In genomic region chr10:98460837-98461499, GRCh38 we compare ENCODE assay signal across 3 cellular contexts.
TF ChIP-seq lines count a peak whose summit lies in the region.

No MANE protein-coding gene starts in this region.

TF ChIP-seq in IMR-90, 13 proteins besides CTCF, POLR2A, EP300 and RAD21 (continued from another document):
- TF ChIP-seq, protein P1, sequence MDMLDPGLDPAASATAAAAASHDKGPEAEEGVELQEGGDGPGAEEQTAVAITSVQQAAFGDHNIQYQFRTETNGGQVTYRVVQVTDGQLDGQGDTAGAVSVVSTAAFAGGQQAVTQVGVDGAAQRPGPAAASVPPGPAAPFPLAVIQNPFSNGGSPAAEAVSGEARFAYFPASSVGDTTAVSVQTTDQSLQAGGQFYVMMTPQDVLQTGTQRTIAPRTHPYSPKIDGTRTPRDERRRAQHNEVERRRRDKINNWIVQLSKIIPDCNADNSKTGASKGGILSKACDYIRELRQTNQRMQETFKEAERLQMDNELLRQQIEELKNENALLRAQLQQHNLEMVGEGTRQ (IDR thresholded peaks at IDR 0.05; ENCODE audit: low read depth, low read length), result no peak
- no peak for TF ChIP-seq MXI1 (IDR thresholded peaks at IDR 0.05; ENCODE audit: borderline replicate concordance, low read depth, low read length)
- peak; percentile 99 for TF ChIP-seq FOS (IDR thresholded peaks at IDR 0.05; ENCODE audit: low read depth, low read length)
- peak; percentile 98 for TF ChIP-seq CEBPB (IDR thresholded peaks at IDR 0.05; ENCODE audit: low read depth, low read length)
- TF ChIP-seq MAZ (IDR thresholded peaks at IDR 0.05; ENCODE audit: borderline replicate concordance, low read depth, low read length), result peak; percentile 43; the same call in 1 of the 2 replicates
- TF ChIP-seq, protein P2, sequence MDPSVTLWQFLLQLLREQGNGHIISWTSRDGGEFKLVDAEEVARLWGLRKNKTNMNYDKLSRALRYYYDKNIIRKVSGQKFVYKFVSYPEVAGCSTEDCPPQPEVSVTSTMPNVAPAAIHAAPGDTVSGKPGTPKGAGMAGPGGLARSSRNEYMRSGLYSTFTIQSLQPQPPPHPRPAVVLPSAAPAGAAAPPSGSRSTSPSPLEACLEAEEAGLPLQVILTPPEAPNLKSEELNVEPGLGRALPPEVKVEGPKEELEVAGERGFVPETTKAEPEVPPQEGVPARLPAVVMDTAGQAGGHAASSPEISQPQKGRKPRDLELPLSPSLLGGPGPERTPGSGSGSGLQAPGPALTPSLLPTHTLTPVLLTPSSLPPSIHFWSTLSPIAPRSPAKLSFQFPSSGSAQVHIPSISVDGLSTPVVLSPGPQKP (IDR thresholded peaks at IDR 0.05; ENCODE audit: borderline replicate concordance, low read depth, low read length), result no peak
- TF ChIP-seq BHLHE40 (IDR thresholded peaks at IDR 0.05; ENCODE audit: low read depth, low read length), result peak; percentile 43; the same call in 1 of the 2 replicates
- TF ChIP-seq RFX5 (IDR thresholded peaks at IDR 0.05; ENCODE audit: low read depth, low read length), result no peak
- peak; percentile 91 for TF ChIP-seq RCOR1 (IDR thresholded peaks at IDR 0.05; ENCODE audit: insufficient replicate concordance, low read length)
- no peak for TF ChIP-seq NFE2L2 (IDR thresholded peaks at IDR 0.05; ENCODE audit: low read depth, low read length)
- no peak for TF ChIP-seq CHD1 (IDR thresholded peaks at IDR 0.05; ENCODE audit: low read depth, low read length)
TF ChIP-seq in IMR-90: peak in this region for 6.

TF ChIP-seq in liver, 16 proteins besides CTCF, POLR2A, EP300 and RAD21 (continued from another document):
- TF ChIP-seq TAF1 (conservative IDR thresholded peaks at IDR 0.05) (no peak), SP1 (IDR thresholded peaks at IDR 0.05) (peak; percentile 57), HNF4G (IDR thresholded peaks at IDR 0.05) (no peak), MAX (IDR thresholded peaks at IDR 0.05) (peak; percentile 50), HNF4A (conservative IDR thresholded peaks at IDR 0.05) (peak; percentile 69 to 82)
- TF ChIP-seq, protein P3, sequence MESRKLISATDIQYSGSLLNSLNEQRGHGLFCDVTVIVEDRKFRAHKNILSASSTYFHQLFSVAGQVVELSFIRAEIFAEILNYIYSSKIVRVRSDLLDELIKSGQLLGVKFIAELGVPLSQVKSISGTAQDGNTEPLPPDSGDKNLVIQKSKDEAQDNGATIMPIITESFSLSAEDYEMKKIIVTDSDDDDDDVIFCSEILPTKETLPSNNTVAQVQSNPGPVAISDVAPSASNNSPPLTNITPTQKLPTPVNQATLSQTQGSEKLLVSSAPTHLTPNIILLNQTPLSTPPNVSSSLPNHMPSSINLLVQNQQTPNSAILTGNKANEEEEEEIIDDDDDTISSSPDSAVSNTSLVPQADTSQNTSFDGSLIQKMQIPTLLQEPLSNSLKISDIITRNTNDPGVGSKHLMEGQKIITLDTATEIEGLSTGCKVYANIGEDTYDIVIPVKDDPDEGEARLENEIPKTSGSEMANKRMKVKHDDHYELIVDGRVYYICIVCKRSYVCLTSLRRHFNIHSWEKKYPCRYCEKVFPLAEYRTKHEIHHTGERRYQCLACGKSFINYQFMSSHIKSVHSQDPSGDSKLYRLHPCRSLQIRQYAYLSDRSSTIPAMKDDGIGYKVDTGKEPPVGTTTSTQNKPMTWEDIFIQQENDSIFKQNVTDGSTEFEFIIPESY (IDR thresholded peaks at IDR 0.05), result no peak
- TF ChIP-seq, protein P4, sequence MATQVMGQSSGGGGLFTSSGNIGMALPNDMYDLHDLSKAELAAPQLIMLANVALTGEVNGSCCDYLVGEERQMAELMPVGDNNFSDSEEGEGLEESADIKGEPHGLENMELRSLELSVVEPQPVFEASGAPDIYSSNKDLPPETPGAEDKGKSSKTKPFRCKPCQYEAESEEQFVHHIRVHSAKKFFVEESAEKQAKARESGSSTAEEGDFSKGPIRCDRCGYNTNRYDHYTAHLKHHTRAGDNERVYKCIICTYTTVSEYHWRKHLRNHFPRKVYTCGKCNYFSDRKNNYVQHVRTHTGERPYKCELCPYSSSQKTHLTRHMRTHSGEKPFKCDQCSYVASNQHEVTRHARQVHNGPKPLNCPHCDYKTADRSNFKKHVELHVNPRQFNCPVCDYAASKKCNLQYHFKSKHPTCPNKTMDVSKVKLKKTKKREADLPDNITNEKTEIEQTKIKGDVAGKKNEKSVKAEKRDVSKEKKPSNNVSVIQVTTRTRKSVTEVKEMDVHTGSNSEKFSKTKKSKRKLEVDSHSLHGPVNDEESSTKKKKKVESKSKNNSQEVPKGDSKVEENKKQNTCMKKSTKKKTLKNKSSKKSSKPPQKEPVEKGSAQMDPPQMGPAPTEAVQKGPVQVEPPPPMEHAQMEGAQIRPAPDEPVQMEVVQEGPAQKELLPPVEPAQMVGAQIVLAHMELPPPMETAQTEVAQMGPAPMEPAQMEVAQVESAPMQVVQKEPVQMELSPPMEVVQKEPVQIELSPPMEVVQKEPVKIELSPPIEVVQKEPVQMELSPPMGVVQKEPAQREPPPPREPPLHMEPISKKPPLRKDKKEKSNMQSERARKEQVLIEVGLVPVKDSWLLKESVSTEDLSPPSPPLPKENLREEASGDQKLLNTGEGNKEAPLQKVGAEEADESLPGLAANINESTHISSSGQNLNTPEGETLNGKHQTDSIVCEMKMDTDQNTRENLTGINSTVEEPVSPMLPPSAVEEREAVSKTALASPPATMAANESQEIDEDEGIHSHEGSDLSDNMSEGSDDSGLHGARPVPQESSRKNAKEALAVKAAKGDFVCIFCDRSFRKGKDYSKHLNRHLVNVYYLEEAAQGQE (IDR thresholded peaks at IDR 0.05), result peak; percentile 41

TF ChIP-seq in HEK293T, 16 proteins besides CTCF, POLR2A, EP300 and RAD21 (continued from another document):
- TF ChIP-seq SUZ12 (IDR thresholded peaks at IDR 0.05) (no peak), TARDBP (IDR thresholded peaks at IDR 0.05) (no peak), ARNT (IDR thresholded peaks at IDR 0.05) (no peak)
